Comparison of ENCODE assay signal across 13 cellular contexts in the genomic region with DNA sequence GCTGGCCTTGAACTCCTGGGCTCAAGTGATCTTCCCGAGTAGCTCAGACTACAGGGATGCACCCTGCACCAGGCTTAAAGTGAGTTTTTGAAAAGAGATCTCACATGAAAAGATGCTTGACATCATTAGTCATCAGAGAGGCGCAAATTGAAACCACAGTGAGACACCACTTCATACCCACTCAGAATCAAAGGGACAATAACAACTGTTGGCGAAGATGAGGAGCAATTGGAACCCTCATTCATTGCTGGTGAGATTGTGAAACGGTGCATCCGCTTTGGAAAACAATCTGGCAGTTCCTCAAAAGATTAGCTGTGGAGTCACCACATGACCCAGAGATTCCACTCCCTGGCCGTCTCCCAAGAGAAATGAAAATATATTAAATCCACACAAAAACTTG.
A peak's percentile ranks its signal among the peaks of the same experiment; 100 is the strongest.
DNase-seq lines count a peak whose midpoint lies in the region; ATAC-seq, FAIRE-seq and TF ChIP-seq lines count a peak whose summit lies in the region.
"Had no signal": no experiment of that assay in that cellular context is flagged by ENCODE, and none has a peak within 500 bp of the region (broad histone marks: within the 10 kb centered on the region; RNA-seq: fewer than 3 reads in every experiment).

No MANE protein-coding gene starts in this region.

- no peaks in the 10 kb centered on the region for H3K9me3 ChIP-seq in SJCRH30 (replicated peaks)

- no peaks in the 10 kb centered on the region for H3K79me2 ChIP-seq in ACC112 (ENCODE audit: control insufficient read depth, insufficient read depth, low read length, unreplicated experiment)

- ATAC-seq in left cardiac atrium (peak; percentile 70), GM21619 (IDR thresholded peaks at IDR 0.05; ENCODE audit: unreplicated experiment) (no peak)

- no peak overlapping the region for H2AFZ ChIP-seq in ACC112 (ENCODE audit: low read length, unreplicated experiment)

- H3K4me3 ChIP-seq in ACC112 (ENCODE audit: low read depth, low read length) (no peak overlapping the region), SJCRH30 (no peak overlapping the region)

- FAIRE-seq in D721Med (lab: Jason Lieb, UNC): no peak
- FAIRE-seq: H54 had no signal

- peak overlapping the region; percentile 39; the same call in 1 of the 2 replicates for H3K27ac ChIP-seq in ACC112 (ENCODE audit: low read depth, low read length)
- H3K27ac ChIP-seq in SJCRH30: no peak overlapping the region
- H3K27ac ChIP-seq: epithelial cell of prostate, HL-60 had no signal

- intact Hi-C loops in left cardiac atrium (cut with DNase I): loop anchor here in 1 of 2 donors (10.0 kb wide), 1 partner anchor 639 kb away; no protein-coding TSS in a partner anchor

- TF ChIP-seq CTCF in D721Med (IDR thresholded peaks at IDR 0.05; ENCODE audit: insufficient read depth, missing control alignments): no peak

- H3K4me1 ChIP-seq in ACC112 (ENCODE audit: control insufficient read depth, insufficient read depth, low read length, unreplicated experiment) (peaks cover 26% of the 10 kb centered on the region), SJCRH30 (peaks cover 22% of the 10 kb centered on the region)

- DNase-seq in GM04503 (ENCODE audit: low read depth): peak; percentile 56
- peak; percentile 29 to 69 for DNase-seq in SJCRH30
- DNase-seq in left cardiac atrium: peak; percentile 42
- no peak for DNase-seq in D721Med (ENCODE audit: insufficient read length, low spot score)
- DNase-seq in activated gamma-delta T cell (lab: John Stamatoyannopoulos, UW): no peak
- no peak for DNase-seq in NCI-H2171 treated with DMSO at 0.1 percent for 48 hours (lab: John Stamatoyannopoulos, UW)
- DNase-seq: activated B cell treated with CpG ODN at 0.5 μM for 24 hours; activated naive CD8-positive, alpha-beta T cell treated with anti-CD3 and anti-CD28 coated beads, Interleukin-2, amount 10 ng/mL, durations not matched to agents 7 days and 5 days had no signal

- H3K36me3 ChIP-seq in ACC112 (ENCODE audit: insufficient read depth, low read length): no peaks in the 10 kb centered on the region
- no peaks in the 10 kb centered on the region for H3K36me3 ChIP-seq in SJCRH30

- H3K27me3 ChIP-seq in ACC112 (ENCODE audit: insufficient read depth, low read length): no peaks in the 10 kb centered on the region
- no peaks in the 10 kb centered on the region for H3K27me3 ChIP-seq in SJCRH30

Comparison
In these comparisons a context has a peak if more than half of its experiments do, and no peak if none do; other contexts are left out.
1. DNase-seq: peak in GM04503 (single experiment), SJCRH30 (2 of 2) and left cardiac atrium (single experiment); none in D721Med (single experiment), activated gamma-delta T cell (single experiment) and NCI-H2171 treated with DMSO at 0.1 percent for 48 hours (single experiment).